24 cellular contexts compared by ENCODE assay signal in genomic region chr3:25563601-25564000, GRCh38.
"Had no signal": no experiment of that assay in that cellular context is flagged by ENCODE, and none has a peak within 500 bp of the region (broad histone marks: within the 10 kb centered on the region; RNA-seq: fewer than 3 reads in every experiment).

No MANE protein-coding gene starts in this region.

- ATAC-seq: activated CD4-positive, CD25-positive, alpha-beta regulatory T cell treated with anti-CD3 and anti-CD28 coated beads, Interleukin-2, amount 50 U/mL, for 24 hours; activated CD8-positive, alpha-beta T cell treated with anti-CD3 and anti-CD28 coated beads for 36 hours; activated T-cell treated with anti-CD3 and anti-CD28 coated beads, Interleukin-2, amount 50 U/mL, for 72 hours; Panc1 had no signal

- H3K4me1 ChIP-seq: SJCRH30 had no signal

- H3K36me3 ChIP-seq: SJCRH30 had no signal

- H3K4me3 ChIP-seq: SJCRH30 had no signal

- H3K27me3 ChIP-seq: SJCRH30 had no signal

- H3K27ac ChIP-seq: RWPE1, SJCRH30 had no signal

- H3K9ac ChIP-seq: SK-N-SH had no signal

- H3K9me3 ChIP-seq: SJCRH30, SK-N-SH had no signal

- H3K9me2 ChIP-seq: SK-N-SH had no signal

- DNase-seq: activated CD4-positive, alpha-beta T cell treated with anti-CD3 and anti-CD28 coated beads for 4 hours; activated CD8-positive, alpha-beta memory T cell treated with anti-CD3 and anti-CD28 coated beads, Interleukin-2, amount 50 U/mL, for 4 hours; activated CD8-positive, alpha-beta T cell treated with anti-CD3 and anti-CD28 coated beads for 36 hours; activated gamma-delta T cell treated with Interleukin-2 at 50 U/mL for 16 hours; activated naive CD4-positive, alpha-beta T cell treated with anti-CD3 and anti-CD28 coated beads, Interleukin-2, amount 10 ng/mL, durations not matched to agents 7 days and 5 days; activated naive CD8-positive, alpha-beta T cell treated with anti-CD3 and anti-CD28 coated beads for 36 hours; activated T-cell treated with anti-CD3 and anti-CD28 coated beads, Interleukin-2, amount 50 U/mL, for 72 hours; MM.1S; NCI-H1105; NCI-H1436; NCI-H1694 treated with DMSO at 0.1 percent for 48 hours; NCI-H2081; NCI-H2227 treated with DMSO at 0.1 percent for 48 hours; NCI-H446 treated with DMSO at 0.1 percent for 48 hours; NCI-H524 treated with DMSO at 0.1 percent for 48 hours; NCI-H748 treated with DMSO at 0.1 percent for 48 hours; OCI-M1; Right ventricle myocardium superior; SJCRH30; SK-N-SH; T-helper 1 cell had no signal

- H3K4me2 ChIP-seq: SK-N-SH had no signal
